In the genomic region with DNA sequence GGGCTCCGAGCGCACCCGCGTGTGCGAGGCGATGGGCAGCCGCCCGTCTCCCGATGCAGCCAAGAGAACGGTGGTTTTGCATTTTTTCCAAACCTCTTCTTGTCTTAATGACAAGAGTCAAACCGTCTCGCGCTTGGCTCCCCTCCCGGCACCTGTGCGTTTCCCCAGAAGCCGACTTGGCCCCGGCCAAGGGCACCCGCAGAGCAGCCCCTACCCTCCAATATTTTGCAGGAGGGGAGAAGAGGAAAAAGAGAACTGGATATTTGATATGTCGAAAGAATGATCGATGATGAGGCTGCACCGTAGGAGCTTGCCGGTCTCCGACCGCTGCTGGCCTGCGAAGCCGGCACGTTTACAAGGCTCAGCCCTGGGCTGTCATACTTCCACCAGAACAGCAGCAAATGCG, we compare ENCODE assay signal across 14 cellular contexts.
DNase-seq lines count a peak whose midpoint lies in the region; ATAC-seq, FAIRE-seq and TF ChIP-seq lines count a peak whose summit lies in the region.
"Had no signal": no experiment of that assay in that cellular context is flagged by ENCODE, and none has a peak within 500 bp of the region (broad histone marks: within the 10 kb centered on the region; RNA-seq: fewer than 3 reads in every experiment).

No MANE protein-coding gene starts in this region.

- peaks cover 93% of the 10 kb centered on the region for H3K27me3 Mint-ChIP-seq in activated naive CD4-positive, alpha-beta T cell treated with anti-CD3 and anti-CD28 coated beads, Interleukin-2, amount 10 ng/mL, durations not matched to agents 7 days and 5 days

- ATAC-seq in mucosa of descending colon, result no peak
- ATAC-seq: K562, sciatic nerve had no signal

- FAIRE-seq in keratinocyte (lab: Jason Lieb, UNC), result no peak
- FAIRE-seq: K562 had no signal

- H3K4me1 ChIP-seq in keratinocyte (ENCODE audit: control insufficient read depth, extremely low read depth, insufficient read depth, low read length) (no peaks in the 10 kb centered on the region), stomach (peaks cover 8 to 15% (median 13%) of the 10 kb centered on the region in 4 donors), mucosa of descending colon (ENCODE audit: low read depth) (no peaks in the 10 kb centered on the region)

- TF ChIP-seq POLR2A in stomach (IDR thresholded peaks at IDR 0.05), result no peak

- no peak overlapping the region for H3K9ac ChIP-seq in keratinocyte (ENCODE audit: control insufficient read depth, extremely low read depth, insufficient read depth, low read length)

- H3K9me3 Mint-ChIP-seq in activated naive CD4-positive, alpha-beta T cell treated with anti-CD3 and anti-CD28 coated beads, Interleukin-2, amount 10 ng/mL, durations not matched to agents 7 days and 5 days, result no peaks in the 10 kb centered on the region

- no peaks in the 10 kb centered on the region for H3K4me1 Mint-ChIP-seq in activated naive CD4-positive, alpha-beta T cell treated with anti-CD3 and anti-CD28 coated beads, Interleukin-2, amount 10 ng/mL, durations not matched to agents 7 days and 5 days

- no peaks in the 10 kb centered on the region for H3K36me3 Mint-ChIP-seq in activated naive CD4-positive, alpha-beta T cell treated with anti-CD3 and anti-CD28 coated beads, Interleukin-2, amount 10 ng/mL, durations not matched to agents 7 days and 5 days

- no peak overlapping the region for H3K27ac ChIP-seq in keratinocyte (ENCODE audit: control insufficient read depth, insufficient read depth, low read length)
- no peak overlapping the region for H3K27ac ChIP-seq in stomach
- H3K27ac ChIP-seq: adrenal gland, epithelial cell of prostate had no signal

- dilution Hi-C loops in keratinocyte (cut with MboI; ENCODE audit: extremely low pct_ligation_motif_present, low sequenced_read_pairs), result no loop called here

- peak overlapping the region; percentile 14 for H3K27ac Mint-ChIP-seq in activated naive CD4-positive, alpha-beta T cell treated with anti-CD3 and anti-CD28 coated beads, Interleukin-2, amount 10 ng/mL, durations not matched to agents 7 days and 5 days

- intact Hi-C loops in stomach (cut with DNase I; ENCODE audit: low total_unique reads) (no loop called here), mucosa of descending colon (cut with DNase I, micrococcal nuclease) (no loop called here)

- H3K36me3 ChIP-seq in keratinocyte (ENCODE audit: control insufficient read depth in 2 of 2, extremely low read depth in 1 of 2, insufficient read depth in 2 of 2, low read length in 2 of 2), result no peaks in the 10 kb centered on the region
- H3K36me3 ChIP-seq in stomach, result no peaks in the 10 kb centered on the region
- H3K36me3 ChIP-seq in mucosa of descending colon (ENCODE audit: low read depth), result no peaks in the 10 kb centered on the region
- H3K36me3 ChIP-seq: adrenal gland had no signal

- 3 to 5% (median 5%) methylated on average over 15 to 28 of the region's 28 CpGs for whole genome bisulfite sequencing in stomach, 5 donors

- H3K27me3 ChIP-seq in keratinocyte (ENCODE audit: control insufficient read depth, extremely low read depth, insufficient read depth, low read length) (peaks cover 43% of the 10 kb centered on the region), stomach (peaks cover 16 to 98% (median 45%) of the 10 kb centered on the region in 3 donors)

- no peak overlapping the region for H3K4me3 Mint-ChIP-seq in activated naive CD4-positive, alpha-beta T cell treated with anti-CD3 and anti-CD28 coated beads, Interleukin-2, amount 10 ng/mL, durations not matched to agents 7 days and 5 days

- no peaks in the 10 kb centered on the region for H3K9me1 ChIP-seq in keratinocyte (ENCODE audit: control insufficient read depth, extremely low read depth, insufficient read depth, low read length)

- H3K9me3 ChIP-seq in keratinocyte (ENCODE audit: control insufficient read depth, low read depth, low read length), result no peaks in the 10 kb centered on the region
- peaks cover 0 to 12% (median 0%) of the 10 kb centered on the region in 4 donors for H3K9me3 ChIP-seq in stomach
- no peaks in the 10 kb centered on the region for H3K9me3 ChIP-seq in mucosa of descending colon
- H3K9me3 ChIP-seq: adrenal gland had no signal

- TF ChIP-seq CTCF in keratinocyte (optimal IDR thresholded peaks at IDR 0.05 in 1 of 3, IDR thresholded peaks at IDR 0.05 in 1 of 3, conservative IDR thresholded peaks at IDR 0.05 in 1 of 3; ENCODE audit: extremely low read depth in 1 of 3, insufficient read depth in 2 of 3, low read length in 3 of 3) (no peak), stomach (IDR thresholded peaks at IDR 0.05) (no peak), mucosa of descending colon (IDR thresholded peaks at IDR 0.05) (no peak)

- no peak overlapping the region for H2AFZ ChIP-seq in keratinocyte (ENCODE audit: control insufficient read depth, low read length)

- no peak for DNase-seq in activated naive CD4-positive, alpha-beta T cell treated with anti-CD3 and anti-CD28 coated beads, Interleukin-2, amount 10 ng/mL, durations not matched to agents 7 days and 5 days
- no peak for DNase-seq in activated naive CD4-positive, alpha-beta T cell treated with Interleukin-2 at 50 U/mL for 16 hours
- DNase-seq in astrocyte of the hippocampus (ENCODE audit: low read depth, low spot score) (peak; percentile 28), keratinocyte (ENCODE audit: low read depth, low spot score) (no peak), stomach (no peak), T-helper 9 cell (no peak), mucosa of descending colon (no peak)
- DNase-seq in activated CD8-positive, alpha-beta memory T cell treated with anti-CD3 and anti-CD28 coated beads for 24 hours, result no peak
- DNase-seq: adrenal gland, NCI-H446, SW 1271 had no signal

- H4K20me1 ChIP-seq in keratinocyte (ENCODE audit: control insufficient read depth, extremely low read depth, insufficient read depth, low read length), result no peaks in the 10 kb centered on the region

- CTCF ChIA-PET in activated naive CD4-positive, alpha-beta T cell treated with anti-CD3 and anti-CD28 coated beads, Interleukin-2, amount 10 ng/mL, durations not matched to agents 7 days and 5 days (lab: Charles Lee), result no interaction called here

- peak overlapping the region; percentile 76 for H3K4me2 ChIP-seq in keratinocyte (ENCODE audit: control insufficient read depth, extremely low read depth, insufficient read depth, low read depth, low read length)

- TF ChIP-seq EP300 in stomach (IDR thresholded peaks at IDR 0.05), result no peak

- H3K79me2 ChIP-seq in keratinocyte (ENCODE audit: control insufficient read depth, insufficient read depth, low read length), result no peaks in the 10 kb centered on the region

- H3K4me3 ChIP-seq in keratinocyte (ENCODE audit: control insufficient read depth in 2 of 3, extremely low read depth in 1 of 3, insufficient read depth in 2 of 3, low read depth in 1 of 3, low read length in 3 of 3) (peak overlapping the region; percentile 14 to 36 (median 31)), stomach (peak overlapping the region in 3 of 4 donors; percentile 2 to 24 (median 13)), mucosa of descending colon (no peak overlapping the region)
- H3K4me3 ChIP-seq: K562 had no signal
